ENCODE assay signal across 8 cellular contexts in genomic region chr19:49641688-49642487, GRCh38. TPM values are rescaled to one million over a fixed set of nuclear protein-coding genes. Genes with fewer than 3 reads are reported as not detected.
DNase-seq lines count a peak whose midpoint lies in the region; ATAC-seq lines count a peak whose summit lies in the region.

A gene with protein sequence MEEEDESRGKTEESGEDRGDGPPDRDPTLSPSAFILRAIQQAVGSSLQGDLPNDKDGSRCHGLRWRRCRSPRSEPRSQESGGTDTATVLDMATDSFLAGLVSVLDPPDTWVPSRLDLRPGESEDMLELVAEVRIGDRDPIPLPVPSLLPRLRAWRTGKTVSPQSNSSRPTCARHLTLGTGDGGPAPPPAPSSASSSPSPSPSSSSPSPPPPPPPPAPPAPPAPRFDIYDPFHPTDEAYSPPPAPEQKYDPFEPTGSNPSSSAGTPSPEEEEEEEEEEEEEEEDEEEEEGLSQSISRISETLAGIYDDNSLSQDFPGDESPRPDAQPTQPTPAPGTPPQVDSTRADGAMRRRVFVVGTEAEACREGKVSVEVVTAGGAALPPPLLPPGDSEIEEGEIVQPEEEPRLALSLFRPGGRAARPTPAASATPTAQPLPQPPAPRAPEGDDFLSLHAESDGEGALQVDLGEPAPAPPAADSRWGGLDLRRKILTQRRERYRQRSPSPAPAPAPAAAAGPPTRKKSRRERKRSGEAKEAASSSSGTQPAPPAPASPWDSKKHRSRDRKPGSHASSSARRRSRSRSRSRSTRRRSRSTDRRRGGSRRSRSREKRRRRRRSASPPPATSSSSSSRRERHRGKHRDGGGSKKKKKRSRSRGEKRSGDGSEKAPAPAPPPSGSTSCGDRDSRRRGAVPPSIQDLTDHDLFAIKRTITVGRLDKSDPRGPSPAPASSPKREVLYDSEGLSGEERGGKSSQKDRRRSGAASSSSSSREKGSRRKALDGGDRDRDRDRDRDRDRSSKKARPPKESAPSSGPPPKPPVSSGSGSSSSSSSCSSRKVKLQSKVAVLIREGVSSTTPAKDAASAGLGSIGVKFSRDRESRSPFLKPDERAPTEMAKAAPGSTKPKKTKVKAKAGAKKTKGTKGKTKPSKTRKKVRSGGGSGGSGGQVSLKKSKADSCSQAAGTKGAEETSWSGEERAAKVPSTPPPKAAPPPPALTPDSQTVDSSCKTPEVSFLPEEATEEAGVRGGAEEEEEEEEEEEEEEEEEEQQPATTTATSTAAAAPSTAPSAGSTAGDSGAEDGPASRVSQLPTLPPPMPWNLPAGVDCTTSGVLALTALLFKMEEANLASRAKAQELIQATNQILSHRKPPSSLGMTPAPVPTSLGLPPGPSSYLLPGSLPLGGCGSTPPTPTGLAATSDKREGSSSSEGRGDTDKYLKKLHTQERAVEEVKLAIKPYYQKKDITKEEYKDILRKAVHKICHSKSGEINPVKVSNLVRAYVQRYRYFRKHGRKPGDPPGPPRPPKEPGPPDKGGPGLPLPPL (plus strand): TSS chr19:49642209. CDS start chr19:49645027, 2,818 bp downstream.

- H3K4me1 Mint-ChIP-seq in IgD-negative memory B cell = peaks cover 16 to 38% (median 25%) of the 10 kb centered on the region in 3 donors

- no peaks in the 10 kb centered on the region for H3K9me3 Mint-ChIP-seq in IgD-negative memory B cell

- H3K36me3 Mint-ChIP-seq in IgD-negative memory B cell = peaks cover 1% of the 10 kb centered on the region

- ATAC-seq in GM21528 (IDR thresholded peaks at IDR 0.05; ENCODE audit: low FRiP score, unreplicated experiment) = peak; percentile 56

- H3K27ac Mint-ChIP-seq in IgD-negative memory B cell = peak within 1 kb of the TSS; percentile 88 to 99 (median 98)

- H3K4me3 Mint-ChIP-seq in IgD-negative memory B cell = peak within 1 kb of the TSS; percentile 87 to 99 (median 94)

- H3K27me3 Mint-ChIP-seq in IgD-negative memory B cell = peaks cover 2% of the 10 kb centered on the region

- DNase-seq in DMS 273 (lab: John Stamatoyannopoulos, UW; ENCODE audit: unreplicated experiment) (peak; percentile 100), OCI-M2 (lab: John Stamatoyannopoulos, UW; ENCODE audit: unreplicated experiment) (peak; percentile 91), activated T-cell treated with anti-CD3 and anti-CD28 coated beads for 4 hours (peak; percentile 97), epidermal melanocyte (ENCODE audit: insufficient read length, low spot score) (peak; percentile 95), middle frontal gyrus (ENCODE audit: extremely low spot score, low spot score) (peak; percentile 97)
- peak; percentile 98 to 99 for DNase-seq in stimulated activated CD8-positive, alpha-beta memory T cell treated with anti-CD3 and anti-CD28 coated beads, Interleukin-2, amount 100 ng/mL, for 48 hours (ENCODE audit: low read depth in 2 of 2)

RNA-seq across cellular contexts. Expression of the gene that starts here (rescaled TPM):
- 3.4 TPM for polyA plus RNA-seq in IgD-negative memory B cell

Comparison
In these comparisons a context has a peak if more than half of its experiments do, and no peak if none do; other contexts are left out.
1. Peak in every context shown above with its lines: DNase-seq and ATAC-seq.